Comparison of ENCODE assay signal across 1 cellular context in the genomic region with DNA sequence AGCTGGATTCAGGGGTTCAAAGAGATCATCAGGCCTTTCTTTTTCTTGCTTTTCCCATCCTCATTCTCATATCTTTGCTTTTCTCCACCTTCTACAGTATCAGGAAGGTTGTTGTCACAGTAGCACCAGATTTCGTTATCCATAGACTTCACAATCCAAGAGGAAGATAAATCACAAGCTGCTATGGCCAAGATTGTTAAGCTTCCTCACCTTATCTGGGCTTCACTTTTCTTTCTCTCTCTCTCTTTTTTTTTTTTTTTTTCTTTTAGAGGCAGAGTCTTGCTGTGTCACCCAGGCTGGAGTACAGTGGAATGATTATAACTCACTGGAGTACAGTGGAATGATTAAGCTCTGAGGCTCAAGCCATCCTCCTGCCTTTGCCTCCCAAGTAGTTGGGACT.
TF ChIP-seq lines count a peak whose summit lies in the region.

No MANE protein-coding gene starts in this region.

TF ChIP-seq in K562, 482 proteins besides CTCF, POLR2A, EP300 and RAD21 (continued from another document):
- no peak for TF ChIP-seq RBM34 (IDR thresholded peaks at IDR 0.05; ENCODE audit: borderline replicate concordance, insufficient read depth, low read length)
- no peak for TF ChIP-seq PPARD (CRISPR knock-in tag; IDR thresholded peaks at IDR 0.05)
